ENCODE assay signal across 13 cellular contexts in the genomic region with DNA sequence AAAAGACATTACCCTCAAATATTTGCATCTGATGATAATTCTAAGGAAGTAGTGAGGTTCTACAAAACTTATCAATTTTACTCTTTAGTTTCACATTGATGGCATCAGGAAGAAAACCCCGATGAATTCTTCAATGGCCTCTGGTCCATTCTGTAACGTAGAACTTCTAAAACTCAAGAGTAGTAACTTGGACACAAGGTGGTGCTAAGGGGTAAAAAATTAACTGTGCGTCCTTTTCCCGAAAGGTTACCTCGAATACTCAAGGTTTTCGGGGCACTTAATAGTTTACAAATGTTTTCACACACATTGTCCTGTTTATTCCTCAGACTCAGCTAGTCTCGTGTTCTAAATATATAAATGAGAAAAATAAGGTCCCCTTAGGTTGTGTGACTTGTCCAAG.
A peak's percentile ranks its signal among the peaks of the same experiment; 100 is the strongest.
DNase-seq lines count a peak whose midpoint lies in the region; ATAC-seq, FAIRE-seq and TF ChIP-seq lines count a peak whose summit lies in the region.
"Had no signal": no experiment of that assay in that cellular context is flagged by ENCODE, and none has a peak within 500 bp of the region (broad histone marks: within the 10 kb centered on the region; RNA-seq: fewer than 3 reads in every experiment).

No MANE protein-coding gene starts in this region.

- CTCF ChIA-PET in GM12878 (lab: Yijun Ruan, JAX): interaction anchor here (0.9 to 2.9 kb wide), 5 partner anchors 19 to 391 kb away, joined by 3 to 15 read pairs (median 4); no protein-coding TSS in a partner anchor

- TF ChIP-seq CTCF in GM12878 (IDR thresholded peaks at IDR 0.05 in 2 of 3, conservative IDR thresholded peaks at IDR 0.05 in 1 of 3; ENCODE audit: control insufficient read depth in 2 of 3, extremely low read depth in 1 of 3, insufficient read depth in 1 of 3, low read depth in 3 of 3, low read length in 3 of 3): peak; percentile 14 to 38 (median 32); a peak in 3 of 6 replicates
- peak; percentile 17 for TF ChIP-seq CTCF in retinal pigment epithelial cell (conservative IDR thresholded peaks at IDR 0.05; ENCODE audit: low read depth, low read length)
- TF ChIP-seq CTCF in GM13976 (IDR thresholded peaks at IDR 0.05; ENCODE audit: borderline replicate concordance, control extremely low read depth, extremely low read depth, insufficient read depth, missing control alignments): no peak

- no peak overlapping the region for H3K4me2 ChIP-seq in GM12878 (ENCODE audit: control insufficient read depth, insufficient read depth)
- H3K4me2 ChIP-seq: BLaER1 had no signal

- in situ Hi-C loops in GM12878 (cut with MboI): no loop called here
- in situ Hi-C loops in GM13976 (cut with MboI; ENCODE audit: low sequenced_read_pairs, unreplicated experiment): no loop called here

- H3K9ac ChIP-seq in GM12878 (ENCODE audit: control insufficient read depth, insufficient read depth, low read length): no peak overlapping the region
- H3K9ac ChIP-seq: BLaER1 had no signal

- H3K79me2 ChIP-seq in GM12878 (ENCODE audit: control insufficient read depth, insufficient read depth, low read length): no peaks in the 10 kb centered on the region

- DNase-seq in SIG-M5 treated with dmso at 0.1 percent for 504 hours (lab: John Stamatoyannopoulos, UW; ENCODE audit: unreplicated experiment): peak; percentile 18
- DNase-seq in SIG-M5 (lab: John Stamatoyannopoulos, UW): no peak
- peak; percentile 29 for DNase-seq in NAMALWA (ENCODE audit: low spot score)
- DNase-seq in GM12878 (ENCODE audit: low read depth, low spot score): no peak
- no peak for DNase-seq in retinal pigment epithelial cell (ENCODE audit: low read depth)
- DNase-seq in SW 1271 (lab: John Stamatoyannopoulos, UW): no peak
- DNase-seq in GM13976 (ENCODE audit: low spot score): no peak
- no peak for DNase-seq in NCI-H524 treated with DMSO at 0.1 percent for 48 hours (lab: John Stamatoyannopoulos, UW)
- DNase-seq: activated CD4-positive, CD25-positive, alpha-beta regulatory T cell; activated naive CD4-positive, alpha-beta T cell; effector CD4-positive, alpha-beta T cell; KBM-7 had no signal

- peak; percentile 51 for ATAC-seq in GM12878

- POLR2A ChIA-PET in GM12878 (lab: Charles Lee): no interaction called here

- TF ChIP-seq POLR2A in GM12878 (IDR thresholded peaks at IDR 0.05; ENCODE audit: low read depth, low read length): no peak

- no peak for TF ChIP-seq EP300 in GM12878 (IDR thresholded peaks at IDR 0.05; ENCODE audit: borderline replicate concordance in 1 of 2, control insufficient read depth in 1 of 2, low read depth in 2 of 2, low read length in 2 of 2)

- FAIRE-seq in GM12878 (lab: Jason Lieb, UNC): peak; percentile 47

- peak; percentile 54 for TF ChIP-seq RAD21 in GM12878 (IDR thresholded peaks at IDR 0.05; ENCODE audit: insufficient read depth, low read depth, low read length)

- intact Hi-C loops in GM12878 (cut with micrococcal nuclease; ENCODE audit: unreplicated experiment): loop anchor here (2.0 to 5.0 kb wide), 3 partner anchors 314 to 472 kb away; no protein-coding TSS in a partner anchor

- BruUV-seq in GM12878 (replicated peaks; lab: Mats Ljungman, UMichigan): no TSS peak

- no peak overlapping the region for H3K27ac ChIP-seq in GM12878 (ENCODE audit: control insufficient read depth, insufficient read depth)
- H3K27ac ChIP-seq: BLaER1 had no signal

- no peaks in the 10 kb centered on the region for H3K4me1 ChIP-seq in GM12878 (ENCODE audit: control insufficient read depth, insufficient read depth, low read length)
- H3K4me1 ChIP-seq: BLaER1 had no signal

- H3K9me3 ChIP-seq in GM12878 (replicated peaks; ENCODE audit: control insufficient read depth, insufficient read depth, low read length): no peaks in the 10 kb centered on the region; the same call in 2 of the 3 replicates
- H3K9me3 ChIP-seq: BLaER1 had no signal

- no peaks in the 10 kb centered on the region for H3K27me3 ChIP-seq in GM12878 (replicated peaks in 1 of 2; ENCODE audit: control insufficient read depth in 2 of 2, insufficient read depth in 2 of 2, low read length in 1 of 2)
- H3K27me3 ChIP-seq: BLaER1 had no signal

- RAD21 ChIA-PET in GM12878 (lab: Charles Lee; ENCODE audit: unreplicated experiment): interaction anchor here (1.3 to 1.9 kb wide), 3 partner anchors 313 to 392 kb away, joined by 3 to 5 read pairs (median 3); no protein-coding TSS in a partner anchor

- no peak overlapping the region for H2AFZ ChIP-seq in GM12878 (ENCODE audit: control insufficient read depth, low read depth, low read length)

- H4K20me1 ChIP-seq in GM12878 (ENCODE audit: control insufficient read depth, insufficient read depth): no peaks in the 10 kb centered on the region
- H4K20me1 ChIP-seq: BLaER1 had no signal

- SMC1A ChIA-PET in GM12878 (lab: Charles Lee; ENCODE audit: uncharacterized antibody, unreplicated experiment): interaction anchor here (1.0 to 2.2 kb wide), 2 partner anchors 313 to 454 kb away, joined by 3 to 10 read pairs; no protein-coding TSS in a partner anchor

- WGBS in GM12878 (ENCODE audit: insufficient coverage, insufficient replicate concordance, low lambda C conversion rate, missing lambda C conversion rate): 52% methylated on average over 7 of the region's 7 CpGs

- H3K36me3 ChIP-seq in GM12878 (ENCODE audit: control insufficient read depth in 2 of 2, insufficient read depth in 2 of 2, low read length in 1 of 2): no peaks in the 10 kb centered on the region
- H3K36me3 ChIP-seq: BLaER1 had no signal

- H3K4me3 ChIP-seq in GM12878 (no peak overlapping the region), retinal pigment epithelial cell (ENCODE audit: low read length) (no peak overlapping the region)
- H3K4me3 ChIP-seq: BLaER1 had no signal

TF ChIP-seq in GM12878, 131 proteins besides CTCF, POLR2A, EP300 and RAD21:
- TF ChIP-seq SMC3 (IDR thresholded peaks at IDR 0.05; ENCODE audit: borderline replicate concordance, low read length) (peak; percentile 39; the same call in 1 of the 2 replicates), MLLT1 (IDR thresholded peaks at IDR 0.05) (no peak)

Comparison
In these comparisons a context has a peak if more than half of its experiments do, and no peak if none do; other contexts are left out.
1. DNase-seq: peak in SIG-M5 treated with dmso at 0.1 percent for 504 hours (single experiment) and NAMALWA (single experiment); none in SIG-M5 (single experiment), GM12878 (single experiment), retinal pigment epithelial cell (single experiment), SW 1271 (0 of 2), GM13976 (single experiment) and NCI-H524 treated with DMSO at 0.1 percent for 48 hours (single experiment).